ENCODE assay signal across 9 cellular contexts in the genomic region with DNA sequence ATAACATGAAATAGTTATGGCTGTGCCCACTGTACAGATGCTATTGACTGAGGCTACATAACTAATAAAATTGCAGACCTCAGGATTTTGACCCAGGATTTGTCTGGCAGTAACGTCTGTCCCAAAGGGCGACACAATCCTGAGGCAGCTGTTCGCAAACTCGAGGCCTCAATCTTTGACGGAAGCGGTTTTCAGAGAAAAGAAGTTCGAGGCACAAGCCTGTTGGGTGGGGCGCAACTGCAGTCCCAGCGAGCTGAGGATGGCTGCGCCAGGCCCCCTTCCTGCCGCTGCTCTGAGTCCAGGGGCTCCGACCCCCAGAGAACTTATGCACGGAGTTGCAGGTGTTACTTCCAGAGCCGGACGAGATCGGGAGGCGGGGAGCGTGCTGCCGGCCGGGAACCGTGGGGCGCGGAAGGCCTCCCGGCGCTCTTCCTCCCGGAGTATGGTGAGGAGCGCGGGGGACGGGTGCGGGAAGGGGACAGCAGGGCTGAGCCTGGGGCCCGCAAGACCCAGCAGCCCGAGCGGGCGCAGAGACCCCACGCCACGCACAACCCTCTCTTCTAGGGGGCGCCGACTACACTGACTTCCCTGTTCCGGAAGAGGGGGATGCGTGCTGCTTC. TPM values are rescaled to one million over a fixed set of nuclear protein-coding genes. Genes with fewer than 3 reads are reported as not detected.
DNase-seq lines count a peak whose midpoint lies in the region; ATAC-seq and TF ChIP-seq lines count a peak whose summit lies in the region.
"Had no signal": no experiment of that assay in that cellular context is flagged by ENCODE, and none has a peak within 500 bp of the region (broad histone marks: within the 10 kb centered on the region; RNA-seq: fewer than 3 reads in every experiment).

Gene PARP15 (plus strand): TSS at position 242 of the 620 bp plus-strand sequence. CDS start 18 bp downstream, at position 260.

- peak within 1 kb of the TSS; percentile 84 for H3K4me3 Mint-ChIP-seq in endothelial cell (ENCODE audit: unreplicated experiment)

- peaks cover 7 to 11% of the 10 kb centered on the region in 2 experiments for H3K4me1 ChIP-seq in neutrophil (ENCODE audit: control insufficient read depth in 1 of 2, insufficient read depth in 1 of 2, low read depth in 1 of 2, low read length in 1 of 2)

- no peaks in the 10 kb centered on the region for H3K27me3 Mint-ChIP-seq in endothelial cell (ENCODE audit: unreplicated experiment)

- no peaks in the 10 kb centered on the region for H3K4me1 Mint-ChIP-seq in endothelial cell (ENCODE audit: unreplicated experiment)

- no peak for ATAC-seq in GM18907 (IDR thresholded peaks at IDR 0.05; ENCODE audit: unreplicated experiment)

- H3K4me3 ChIP-seq in neutrophil (ENCODE audit: low read depth in 1 of 2, low read length in 1 of 2) (peak within 1 kb of the TSS; percentile 40 to 47), WERI-Rb-1 (ENCODE audit: low read depth, low read length) (no peak within 1 kb of the TSS)

- peak; percentile 71 for TF ChIP-seq POLR2A in GM15510 (IDR thresholded peaks at IDR 0.05; ENCODE audit: borderline replicate concordance, extremely low read depth, insufficient read length)

- H3K9me3 ChIP-seq in neutrophil (no peaks in the 10 kb centered on the region), WERI-Rb-1 (ENCODE audit: severe bottlenecking) (peaks cover 3% of the 10 kb centered on the region)

- H3K27ac Mint-ChIP-seq in endothelial cell (ENCODE audit: unreplicated experiment) = no peak within 1 kb of the TSS

- no peaks in the 10 kb centered on the region for H3K36me3 Mint-ChIP-seq in endothelial cell (ENCODE audit: low read depth, unreplicated experiment)

- no peak within 1 kb of the TSS for H3K27ac ChIP-seq in neutrophil
- no peak within 1 kb of the TSS for H3K27ac ChIP-seq in WERI-Rb-1

- DNase-seq in activated CD4-positive, alpha-beta T cell treated with anti-CD3 and anti-CD28 coated beads for 48 hours = peak; percentile 55
- DNase-seq in endothelial cell (ENCODE audit: low spot score) = peak; percentile 12
- no peak for DNase-seq in WERI-Rb-1
- DNase-seq in RKO (ENCODE audit: low spot score) = no peak
- DNase-seq in C1 segment of cervical spinal cord (lab: John Stamatoyannopoulos, UW) = no peak

- TF ChIP-seq CTCF in endothelial cell (IDR thresholded peaks at IDR 0.05; ENCODE audit: unreplicated experiment) (no peak), neutrophil (IDR thresholded peaks at IDR 0.05) (no peak), WERI-Rb-1 (IDR thresholded peaks at IDR 0.05; ENCODE audit: low read depth, low read length) (no peak)

- peaks cover 29% of the 10 kb centered on the region for H3K36me3 ChIP-seq in neutrophil
- H3K36me3 ChIP-seq in WERI-Rb-1 = no peaks in the 10 kb centered on the region

- H3K27me3 ChIP-seq in neutrophil = peaks cover 29% of the 10 kb centered on the region
- H3K27me3 ChIP-seq in WERI-Rb-1 (ENCODE audit: insufficient read depth, low read depth, severe bottlenecking) = no peaks in the 10 kb centered on the region

- peaks cover 4% of the 10 kb centered on the region for H3K9me3 Mint-ChIP-seq in endothelial cell (ENCODE audit: unreplicated experiment)

RNA-seq across cellular contexts. Expression of gene PARP15, which starts in this region (rescaled TPM):
- total RNA-seq in endothelial cell (ENCODE audit: unreplicated experiment) = 0.36 TPM
- total RNA-seq: RPMI7951 had no signal

Comparison
In these comparisons a context has a peak if more than half of its experiments do, and no peak if none do; other contexts are left out.
1. Peak in DNase-seq in endothelial cell; RNA of the gene not detected or under 1 TPM.